30 cellular contexts compared by ENCODE assay signal in the genomic region with DNA sequence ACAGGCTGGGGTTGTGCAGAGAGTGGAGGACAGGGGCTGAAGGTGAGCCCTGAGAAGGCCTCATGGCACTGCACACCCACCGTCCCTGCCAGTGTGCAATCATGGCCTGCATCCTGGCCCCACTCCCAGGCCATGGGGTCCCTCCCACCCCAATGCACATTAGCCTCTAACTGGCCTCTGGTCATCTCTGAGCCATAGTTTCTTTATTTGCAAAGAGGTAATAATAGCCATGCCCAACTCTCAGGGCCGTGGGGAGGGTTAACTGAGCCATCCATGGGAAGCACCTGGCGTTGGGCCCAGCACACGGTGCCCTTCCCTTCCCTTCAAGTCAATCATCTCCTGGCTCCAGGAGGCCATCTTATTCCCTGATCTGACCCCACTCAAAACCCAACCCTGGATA. TPM values are rescaled to one million over a fixed set of nuclear protein-coding genes. Genes with fewer than 3 reads are reported as not detected.
A peak's percentile ranks its signal among the peaks of the same experiment; 100 is the strongest.
DNase-seq lines count a peak whose midpoint lies in the region; ATAC-seq, FAIRE-seq and TF ChIP-seq lines count a peak whose summit lies in the region.
"Had no signal": no experiment of that assay in that cellular context is flagged by ENCODE, and none has a peak within 500 bp of the region (broad histone marks: within the 10 kb centered on the region; RNA-seq: fewer than 3 reads in every experiment).

No MANE protein-coding gene starts in this region.

- no peak for TF ChIP-seq POLR2A in H54 (IDR thresholded peaks at IDR 0.05; ENCODE audit: low read depth, low read length)

- no peak for FAIRE-seq in H54 (lab: Jason Lieb, UNC)
- FAIRE-seq: GM12892, HTR-8/SVneo had no signal

- ATAC-seq in mucosa of descending colon, result peak; percentile 74
- ATAC-seq: stimulated activated effector memory CD8-positive, alpha-beta T cell treated with anti-CD3 and anti-CD28 coated beads, Interleukin-12 subunit alpha, Interleukin-12 subunit beta, amount 100 ng/mL, for 72 hours; WTC11 had no signal

- no peaks in the 10 kb centered on the region for H3K36me3 ChIP-seq in mucosa of descending colon (ENCODE audit: low read depth)
- H3K36me3 ChIP-seq: BE2C, neutrophil, suprapubic skin, uterus had no signal

- no peak overlapping the region for H3K4me3 ChIP-seq in mucosa of descending colon
- H3K4me3 ChIP-seq: hepatocyte, suprapubic skin, uterus had no signal

- DNase-seq in A172 (ENCODE audit: low spot score), result peak; percentile 78
- peak; percentile 49 for DNase-seq in NCI-H226
- DNase-seq in glomerular visceral epithelial cell (ENCODE audit: extremely low spot score), result peak; percentile 71
- DNase-seq in mucosa of descending colon, result peak in 2 of 3 donors; percentile 46 to 49
- DNase-seq in DMS153 (lab: John Stamatoyannopoulos, UW), result no peak
- DNase-seq in C1 segment of cervical spinal cord (lab: John Stamatoyannopoulos, UW), result no peak
- no peak for DNase-seq in H54 (ENCODE audit: insufficient read length, low spot score)
- no peak for DNase-seq in MV-4-11 (lab: John Stamatoyannopoulos, UW)
- DNase-seq: activated CD4-positive, alpha-beta T cell treated with anti-CD3 and anti-CD28 coated beads, Interleukin-2, amount 50 U/mL, for 48 hours; activated CD8-positive, alpha-beta memory T cell treated with anti-CD3 and anti-CD28 coated beads, Interleukin-2, amount 50 U/mL, for 48 hours; activated effector memory CD4-positive, alpha-beta T cell treated with Interleukin-2 at 50 U/mL for 16 hours; BE2C; COR-L47; effector CD4-positive, alpha-beta T cell; H7; NCI-H1048; stimulated activated CD4-positive, alpha-beta T cell treated with anti-CD3 and anti-CD28 coated beads, Interleukin-2, amount 100 ng/mL, for 48 hours; SW 1271; T1000; uterus had no signal

- intact Hi-C loops in mucosa of descending colon (cut with DNase I, micrococcal nuclease), result no loop called here

- no peaks in the 10 kb centered on the region for H3K9me3 ChIP-seq in mucosa of descending colon
- H3K9me3 ChIP-seq: BE2C, neutrophil, suprapubic skin, uterus had no signal

- peaks cover 3% of the 10 kb centered on the region for H3K4me1 ChIP-seq in mucosa of descending colon (ENCODE audit: low read depth)
- H3K4me1 ChIP-seq: BE2C, uterus had no signal

- no peak for TF ChIP-seq CTCF in mucosa of descending colon (IDR thresholded peaks at IDR 0.05)

RNA-seq across cellular contexts. Expression of a gene that starts 10.8 kb away (rescaled TPM):
- total RNA-seq in A172 (2014; rRNA removed; shearing (Covaris generic)), result 839 and 951 TPM in 2 replicates
- total RNA-seq in mucosa of descending colon, result 100 to 1,000 TPM; 108 to 170 (median 108) TPM

RNA-seq across cellular contexts. Expression of a gene that starts 50.0 kb away (rescaled TPM):
- 13.7 and 13.9 TPM in 2 replicates for total RNA-seq in A172 (2014; rRNA removed; shearing (Covaris generic))
- total RNA-seq in mucosa of descending colon, result 10 to 100 TPM; 51.0 to 91.6 (median 72.6) TPM

RNA-seq across cellular contexts. Expression of a gene that starts 50.1 kb away (rescaled TPM):
- total RNA-seq in A172 (2014; rRNA removed; shearing (Covaris generic)), result not detected in 2 replicates
- under 1 TPM in 1 of 3 donors, not detected in 2; 0.22 TPM for total RNA-seq in mucosa of descending colon
- total RNA-seq: epithelial cell of proximal tubule, fibroblast of villous mesenchyme, H7, lung microvascular endothelial cell had no signal

Comparison
In these comparisons a context has a peak if more than half of its experiments do, and no peak if none do; other contexts are left out.
1. DNase-seq: peak in A172 (single experiment), NCI-H226 (single experiment), glomerular visceral epithelial cell (single experiment) and mucosa of descending colon (2 of 3); none in DMS153 (single experiment), C1 segment of cervical spinal cord (0 of 14), H54 (single experiment) and MV-4-11 (single experiment).